In the genomic region with DNA sequence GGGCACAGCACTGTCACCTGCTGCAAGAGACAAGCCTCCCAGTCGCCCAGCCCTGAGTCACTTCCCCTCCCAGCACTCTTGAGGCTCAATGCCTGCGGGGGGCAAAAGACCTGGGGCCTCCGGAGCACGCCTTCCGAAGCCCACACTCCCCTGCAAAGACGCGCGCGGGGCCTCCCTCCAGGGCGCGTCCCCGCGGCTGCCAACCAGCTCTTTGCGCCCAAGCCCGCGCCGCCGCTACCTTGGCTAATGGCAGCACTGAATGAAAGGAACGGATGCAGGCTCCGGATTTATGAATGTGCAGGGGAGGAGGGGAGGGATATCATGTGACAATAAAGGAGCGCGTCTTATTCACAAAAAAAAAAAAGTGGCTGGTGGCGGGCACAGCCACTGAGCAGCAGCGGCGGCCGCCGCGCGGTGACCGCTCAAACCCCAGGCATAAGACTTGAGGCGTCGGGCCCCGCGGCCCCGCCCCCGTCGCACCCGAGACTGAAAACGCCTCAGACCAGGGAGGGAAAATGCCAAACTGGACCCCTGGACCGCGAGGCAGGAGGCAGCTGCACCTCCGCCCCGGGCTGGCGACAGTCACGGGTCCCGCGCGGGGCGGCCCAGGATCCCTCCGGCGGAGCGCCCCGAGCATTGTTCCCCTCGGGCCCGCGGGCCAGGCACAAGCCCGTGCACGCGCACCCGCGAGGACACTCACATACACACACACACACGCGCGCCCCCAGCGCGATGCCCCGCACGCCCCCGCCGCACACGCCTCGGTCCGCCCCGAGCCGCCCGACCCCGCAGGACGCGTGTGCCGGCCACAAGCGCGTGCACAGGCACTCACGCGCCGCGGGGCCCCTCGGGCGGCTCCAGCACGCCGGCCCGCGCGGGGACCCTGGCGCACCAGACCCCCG, we compare ENCODE assay signal across 1 cellular context.
TF ChIP-seq lines count a peak whose summit lies in the region.

No MANE protein-coding gene starts in this region.

TF ChIP-seq in HEK293, 187 proteins besides CTCF, POLR2A, EP300 and RAD21 (continued from another document and continues in another):
- TF ChIP-seq, protein P1, sequence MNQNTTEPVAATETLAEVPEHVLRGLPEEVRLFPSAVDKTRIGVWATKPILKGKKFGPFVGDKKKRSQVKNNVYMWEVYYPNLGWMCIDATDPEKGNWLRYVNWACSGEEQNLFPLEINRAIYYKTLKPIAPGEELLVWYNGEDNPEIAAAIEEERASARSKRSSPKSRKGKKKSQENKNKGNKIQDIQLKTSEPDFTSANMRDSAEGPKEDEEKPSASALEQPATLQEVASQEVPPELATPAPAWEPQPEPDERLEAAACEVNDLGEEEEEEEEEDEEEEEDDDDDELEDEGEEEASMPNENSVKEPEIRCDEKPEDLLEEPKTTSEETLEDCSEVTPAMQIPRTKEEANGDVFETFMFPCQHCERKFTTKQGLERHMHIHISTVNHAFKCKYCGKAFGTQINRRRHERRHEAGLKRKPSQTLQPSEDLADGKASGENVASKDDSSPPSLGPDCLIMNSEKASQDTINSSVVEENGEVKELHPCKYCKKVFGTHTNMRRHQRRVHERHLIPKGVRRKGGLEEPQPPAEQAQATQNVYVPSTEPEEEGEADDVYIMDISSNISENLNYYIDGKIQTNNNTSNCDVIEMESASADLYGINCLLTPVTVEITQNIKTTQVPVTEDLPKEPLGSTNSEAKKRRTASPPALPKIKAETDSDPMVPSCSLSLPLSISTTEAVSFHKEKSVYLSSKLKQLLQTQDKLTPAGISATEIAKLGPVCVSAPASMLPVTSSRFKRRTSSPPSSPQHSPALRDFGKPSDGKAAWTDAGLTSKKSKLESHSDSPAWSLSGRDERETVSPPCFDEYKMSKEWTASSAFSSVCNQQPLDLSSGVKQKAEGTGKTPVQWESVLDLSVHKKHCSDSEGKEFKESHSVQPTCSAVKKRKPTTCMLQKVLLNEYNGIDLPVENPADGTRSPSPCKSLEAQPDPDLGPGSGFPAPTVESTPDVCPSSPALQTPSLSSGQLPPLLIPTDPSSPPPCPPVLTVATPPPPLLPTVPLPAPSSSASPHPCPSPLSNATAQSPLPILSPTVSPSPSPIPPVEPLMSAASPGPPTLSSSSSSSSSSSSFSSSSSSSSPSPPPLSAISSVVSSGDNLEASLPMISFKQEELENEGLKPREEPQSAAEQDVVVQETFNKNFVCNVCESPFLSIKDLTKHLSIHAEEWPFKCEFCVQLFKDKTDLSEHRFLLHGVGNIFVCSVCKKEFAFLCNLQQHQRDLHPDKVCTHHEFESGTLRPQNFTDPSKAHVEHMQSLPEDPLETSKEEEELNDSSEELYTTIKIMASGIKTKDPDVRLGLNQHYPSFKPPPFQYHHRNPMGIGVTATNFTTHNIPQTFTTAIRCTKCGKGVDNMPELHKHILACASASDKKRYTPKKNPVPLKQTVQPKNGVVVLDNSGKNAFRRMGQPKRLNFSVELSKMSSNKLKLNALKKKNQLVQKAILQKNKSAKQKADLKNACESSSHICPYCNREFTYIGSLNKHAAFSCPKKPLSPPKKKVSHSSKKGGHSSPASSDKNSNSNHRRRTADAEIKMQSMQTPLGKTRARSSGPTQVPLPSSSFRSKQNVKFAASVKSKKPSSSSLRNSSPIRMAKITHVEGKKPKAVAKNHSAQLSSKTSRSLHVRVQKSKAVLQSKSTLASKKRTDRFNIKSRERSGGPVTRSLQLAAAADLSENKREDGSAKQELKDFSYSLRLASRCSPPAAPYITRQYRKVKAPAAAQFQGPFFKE (tag by site-specific recombination; IDR thresholded peaks at IDR 0.05; ENCODE audit: borderline replicate concordance), result no peak
- TF ChIP-seq ZNF391 (tag by site-specific recombination; IDR thresholded peaks at IDR 0.05; ENCODE audit: borderline replicate concordance, low read depth) (no peak), ZBTB20 (tag by site-specific recombination; IDR thresholded peaks at IDR 0.05) (peak; percentile 50; the same call in 1 of the 2 replicates), ZNF24 (tag by site-specific recombination; IDR thresholded peaks at IDR 0.05) (no peak), OVOL3 (tag by site-specific recombination; IDR thresholded peaks at IDR 0.05) (no peak), ZNF184 (tag by site-specific recombination; IDR thresholded peaks at IDR 0.05) (no peak), ZNF112 (tag by site-specific recombination; IDR thresholded peaks at IDR 0.05) (no peak), ZNF621 (tag by site-specific recombination; IDR thresholded peaks at IDR 0.05) (no peak), OSR2 (tag by site-specific recombination; IDR thresholded peaks at IDR 0.05) (peak; percentile 77), SETDB1 (IDR thresholded peaks at IDR 0.05; ENCODE audit: insufficient read length, low read length) (no peak), KLF16 (tag by site-specific recombination; IDR thresholded peaks at IDR 0.05) (peak; percentile 84), ZNF660 (tag by site-specific recombination; IDR thresholded peaks at IDR 0.05) (peak; percentile 16; the same call in 1 of the 2 replicates), ZNF670 (tag by site-specific recombination; IDR thresholded peaks at IDR 0.05; ENCODE audit: low read depth) (no peak), ZNF707 (tag by site-specific recombination; IDR thresholded peaks at IDR 0.05) (no peak), ZNF473 (tag by site-specific recombination; IDR thresholded peaks at IDR 0.05) (no peak), ZSCAN30 (tag by site-specific recombination; IDR thresholded peaks at IDR 0.05) (no peak), ZNF404 (tag by site-specific recombination; IDR thresholded peaks at IDR 0.05) (no peak), ZNF16 (tag by site-specific recombination; IDR thresholded peaks at IDR 0.05; ENCODE audit: low read depth) (no peak), GLIS1 (tag by site-specific recombination; IDR thresholded peaks at IDR 0.05) (peak; percentile 95), ZBTB1 (tag by site-specific recombination; IDR thresholded peaks at IDR 0.05) (no peak), ZNF785 (tag by site-specific recombination; IDR thresholded peaks at IDR 0.05) (no peak), ZNF426 (tag by site-specific recombination; IDR thresholded peaks at IDR 0.05) (no peak), MEIS1 (CRISPR knock-in tag; IDR thresholded peaks at IDR 0.05; ENCODE audit: borderline replicate concordance) (no peak), ZNF629 (tag by site-specific recombination; IDR thresholded peaks at IDR 0.05) (no peak; the same call in 1 of the 2 replicates), EGR2 (tag by site-specific recombination; IDR thresholded peaks at IDR 0.05; ENCODE audit: low read depth) (peak; percentile 26; the same call in 1 of the 2 replicates), ZNF223 (tag by site-specific recombination; IDR thresholded peaks at IDR 0.05) (no peak), KLF1 (tag by site-specific recombination; IDR thresholded peaks at IDR 0.05) (0 out of 2 replicates have a peak, but pooled peaks have one; percentile 13), ZBTB7A (tag by site-specific recombination; IDR thresholded peaks at IDR 0.05; ENCODE audit: low read depth) (no peak; the same call in 1 of the 2 replicates)
- TF ChIP-seq, protein P2, sequence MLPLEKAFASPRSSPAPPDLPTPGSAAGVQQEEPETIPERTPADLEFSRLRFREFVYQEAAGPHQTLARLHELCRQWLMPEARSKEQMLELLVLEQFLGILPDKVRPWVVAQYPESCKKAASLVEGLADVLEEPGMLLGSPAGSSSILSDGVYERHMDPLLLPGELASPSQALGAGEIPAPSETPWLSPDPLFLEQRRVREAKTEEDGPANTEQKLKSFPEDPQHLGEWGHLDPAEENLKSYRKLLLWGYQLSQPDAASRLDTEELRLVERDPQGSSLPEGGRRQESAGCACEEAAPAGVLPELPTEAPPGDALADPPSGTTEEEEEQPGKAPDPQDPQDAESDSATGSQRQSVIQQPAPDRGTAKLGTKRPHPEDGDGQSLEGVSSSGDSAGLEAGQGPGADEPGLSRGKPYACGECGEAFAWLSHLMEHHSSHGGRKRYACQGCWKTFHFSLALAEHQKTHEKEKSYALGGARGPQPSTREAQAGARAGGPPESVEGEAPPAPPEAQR (tag by site-specific recombination; IDR thresholded peaks at IDR 0.05), result no peak
- TF ChIP-seq, protein P3, sequence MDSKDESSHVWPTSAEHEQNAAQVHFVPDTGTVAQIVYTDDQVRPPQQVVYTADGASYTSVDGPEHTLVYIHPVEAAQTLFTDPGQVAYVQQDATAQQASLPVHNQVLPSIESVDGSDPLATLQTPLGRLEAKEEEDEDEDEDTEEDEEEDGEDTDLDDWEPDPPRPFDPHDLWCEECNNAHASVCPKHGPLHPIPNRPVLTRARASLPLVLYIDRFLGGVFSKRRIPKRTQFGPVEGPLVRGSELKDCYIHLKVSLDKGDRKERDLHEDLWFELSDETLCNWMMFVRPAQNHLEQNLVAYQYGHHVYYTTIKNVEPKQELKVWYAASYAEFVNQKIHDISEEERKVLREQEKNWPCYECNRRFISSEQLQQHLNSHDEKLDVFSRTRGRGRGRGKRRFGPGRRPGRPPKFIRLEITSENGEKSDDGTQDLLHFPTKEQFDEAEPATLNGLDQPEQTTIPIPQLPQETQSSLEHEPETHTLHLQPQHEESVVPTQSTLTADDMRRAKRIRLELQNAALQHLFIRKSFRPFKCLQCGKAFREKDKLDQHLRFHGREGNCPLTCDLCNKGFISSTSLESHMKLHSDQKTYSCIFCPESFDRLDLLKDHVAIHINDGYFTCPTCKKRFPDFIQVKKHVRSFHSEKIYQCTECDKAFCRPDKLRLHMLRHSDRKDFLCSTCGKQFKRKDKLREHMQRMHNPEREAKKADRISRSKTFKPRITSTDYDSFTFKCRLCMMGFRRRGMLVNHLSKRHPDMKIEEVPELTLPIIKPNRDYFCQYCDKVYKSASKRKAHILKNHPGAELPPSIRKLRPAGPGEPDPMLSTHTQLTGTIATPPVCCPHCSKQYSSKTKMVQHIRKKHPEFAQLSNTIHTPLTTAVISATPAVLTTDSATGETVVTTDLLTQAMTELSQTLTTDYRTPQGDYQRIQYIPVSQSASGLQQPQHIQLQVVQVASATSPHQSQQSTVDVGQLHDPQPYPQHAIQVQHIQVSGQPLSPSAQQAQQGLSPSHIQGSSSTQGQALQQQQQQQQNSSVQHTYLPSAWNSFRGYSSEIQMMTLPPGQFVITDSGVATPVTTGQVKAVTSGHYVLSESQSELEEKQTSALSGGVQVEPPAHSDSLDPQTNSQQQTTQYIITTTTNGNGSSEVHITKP (tag by site-specific recombination; IDR thresholded peaks at IDR 0.05), result peak; percentile 69
- TF ChIP-seq, protein P4, sequence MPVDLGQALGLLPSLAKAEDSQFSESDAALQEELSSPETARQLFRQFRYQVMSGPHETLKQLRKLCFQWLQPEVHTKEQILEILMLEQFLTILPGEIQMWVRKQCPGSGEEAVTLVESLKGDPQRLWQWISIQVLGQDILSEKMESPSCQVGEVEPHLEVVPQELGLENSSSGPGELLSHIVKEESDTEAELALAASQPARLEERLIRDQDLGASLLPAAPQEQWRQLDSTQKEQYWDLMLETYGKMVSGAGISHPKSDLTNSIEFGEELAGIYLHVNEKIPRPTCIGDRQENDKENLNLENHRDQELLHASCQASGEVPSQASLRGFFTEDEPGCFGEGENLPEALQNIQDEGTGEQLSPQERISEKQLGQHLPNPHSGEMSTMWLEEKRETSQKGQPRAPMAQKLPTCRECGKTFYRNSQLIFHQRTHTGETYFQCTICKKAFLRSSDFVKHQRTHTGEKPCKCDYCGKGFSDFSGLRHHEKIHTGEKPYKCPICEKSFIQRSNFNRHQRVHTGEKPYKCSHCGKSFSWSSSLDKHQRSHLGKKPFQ (tag by site-specific recombination; IDR thresholded peaks at IDR 0.05), result no peak
- TF ChIP-seq, protein P5, sequence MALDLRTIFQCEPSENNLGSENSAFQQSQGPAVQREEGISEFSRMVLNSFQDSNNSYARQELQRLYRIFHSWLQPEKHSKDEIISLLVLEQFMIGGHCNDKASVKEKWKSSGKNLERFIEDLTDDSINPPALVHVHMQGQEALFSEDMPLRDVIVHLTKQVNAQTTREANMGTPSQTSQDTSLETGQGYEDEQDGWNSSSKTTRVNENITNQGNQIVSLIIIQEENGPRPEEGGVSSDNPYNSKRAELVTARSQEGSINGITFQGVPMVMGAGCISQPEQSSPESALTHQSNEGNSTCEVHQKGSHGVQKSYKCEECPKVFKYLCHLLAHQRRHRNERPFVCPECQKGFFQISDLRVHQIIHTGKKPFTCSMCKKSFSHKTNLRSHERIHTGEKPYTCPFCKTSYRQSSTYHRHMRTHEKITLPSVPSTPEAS (tag by site-specific recombination; IDR thresholded peaks at IDR 0.05), result peak; percentile 12; the same call in 1 of the 2 replicates
- TF ChIP-seq, protein P6, sequence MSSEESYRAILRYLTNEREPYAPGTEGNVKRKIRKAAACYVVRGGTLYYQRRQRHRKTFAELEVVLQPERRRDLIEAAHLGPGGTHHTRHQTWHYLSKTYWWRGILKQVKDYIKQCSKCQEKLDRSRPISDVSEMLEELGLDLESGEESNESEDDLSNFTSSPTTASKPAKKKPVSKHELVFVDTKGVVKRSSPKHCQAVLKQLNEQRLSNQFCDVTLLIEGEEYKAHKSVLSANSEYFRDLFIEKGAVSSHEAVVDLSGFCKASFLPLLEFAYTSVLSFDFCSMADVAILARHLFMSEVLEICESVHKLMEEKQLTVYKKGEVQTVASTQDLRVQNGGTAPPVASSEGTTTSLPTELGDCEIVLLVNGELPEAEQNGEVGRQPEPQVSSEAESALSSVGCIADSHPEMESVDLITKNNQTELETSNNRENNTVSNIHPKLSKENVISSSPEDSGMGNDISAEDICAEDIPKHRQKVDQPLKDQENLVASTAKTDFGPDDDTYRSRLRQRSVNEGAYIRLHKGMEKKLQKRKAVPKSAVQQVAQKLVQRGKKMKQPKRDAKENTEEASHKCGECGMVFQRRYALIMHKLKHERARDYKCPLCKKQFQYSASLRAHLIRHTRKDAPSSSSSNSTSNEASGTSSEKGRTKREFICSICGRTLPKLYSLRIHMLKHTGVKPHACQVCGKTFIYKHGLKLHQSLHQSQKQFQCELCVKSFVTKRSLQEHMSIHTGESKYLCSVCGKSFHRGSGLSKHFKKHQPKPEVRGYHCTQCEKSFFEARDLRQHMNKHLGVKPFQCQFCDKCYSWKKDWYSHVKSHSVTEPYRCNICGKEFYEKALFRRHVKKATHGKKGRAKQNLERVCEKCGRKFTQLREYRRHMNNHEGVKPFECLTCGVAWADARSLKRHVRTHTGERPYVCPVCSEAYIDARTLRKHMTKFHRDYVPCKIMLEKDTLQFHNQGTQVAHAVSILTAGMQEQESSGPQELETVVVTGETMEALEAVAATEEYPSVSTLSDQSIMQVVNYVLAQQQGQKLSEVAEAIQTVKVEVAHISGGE (tag by site-specific recombination; conservative IDR thresholded peaks at IDR 0.05; ENCODE audit: low read depth), result no peak
- TF ChIP-seq, protein P7, sequence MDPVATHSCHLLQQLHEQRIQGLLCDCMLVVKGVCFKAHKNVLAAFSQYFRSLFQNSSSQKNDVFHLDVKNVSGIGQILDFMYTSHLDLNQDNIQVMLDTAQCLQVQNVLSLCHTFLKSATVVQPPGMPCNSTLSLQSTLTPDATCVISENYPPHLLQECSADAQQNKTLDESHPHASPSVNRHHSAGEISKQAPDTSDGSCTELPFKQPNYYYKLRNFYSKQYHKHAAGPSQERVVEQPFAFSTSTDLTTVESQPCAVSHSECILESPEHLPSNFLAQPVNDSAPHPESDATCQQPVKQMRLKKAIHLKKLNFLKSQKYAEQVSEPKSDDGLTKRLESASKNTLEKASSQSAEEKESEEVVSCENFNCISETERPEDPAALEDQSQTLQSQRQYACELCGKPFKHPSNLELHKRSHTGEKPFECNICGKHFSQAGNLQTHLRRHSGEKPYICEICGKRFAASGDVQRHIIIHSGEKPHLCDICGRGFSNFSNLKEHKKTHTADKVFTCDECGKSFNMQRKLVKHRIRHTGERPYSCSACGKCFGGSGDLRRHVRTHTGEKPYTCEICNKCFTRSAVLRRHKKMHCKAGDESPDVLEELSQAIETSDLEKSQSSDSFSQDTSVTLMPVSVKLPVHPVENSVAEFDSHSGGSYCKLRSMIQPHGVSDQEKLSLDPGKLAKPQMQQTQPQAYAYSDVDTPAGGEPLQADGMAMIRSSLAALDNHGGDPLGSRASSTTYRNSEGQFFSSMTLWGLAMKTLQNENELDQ (tag by site-specific recombination; IDR thresholded peaks at IDR 0.05; ENCODE audit: low read depth), result no peak
